Comparison of ENCODE assay signal across 21 cellular contexts in genomic region chr1:240500681-240501080, GRCh38.
"Had no signal": no experiment of that assay in that cellular context is flagged by ENCODE, and none has a peak within 500 bp of the region (broad histone marks: within the 10 kb centered on the region; RNA-seq: fewer than 3 reads in every experiment).

No MANE protein-coding gene starts in this region.

- H3K4me1 ChIP-seq: colonic mucosa, esophagus squamous epithelium, heart left ventricle, right atrium auricular region had no signal

- H3K4me3 ChIP-seq: colonic mucosa, esophagus squamous epithelium, heart left ventricle, lung, right atrium auricular region, sigmoid colon, skin epidermis, thoracic aorta had no signal

- DNase-seq: colonic mucosa; dermis blood vessel endothelial cell; esophagus squamous epithelium; foreskin melanocyte; heart left ventricle; hippocampal formation; left colon; left ventricle myocardium superior; midbrain; naive B cell; sigmoid colon; stimulated activated CD4-positive, alpha-beta T cell treated with anti-CD3 and anti-CD28 coated beads, Interleukin-2, amount 100 ng/mL, for 24 hours; stimulated activated CD4-positive, alpha-beta T cell treated with anti-CD3 and anti-CD28 coated beads, Interleukin-4, amount 100 ng/mL, for 4 hours; stimulated activated naive B cell treated with anti-CD40 and anti-IgM and Interleukin-4, amounts not matched to agents 10 μg/mL and 1 μg/mL and 100 μg/mL, for 72 hours; stimulated activated naive CD8-positive, alpha-beta T cell treated with anti-CD3 and anti-CD28 coated beads, Interleukin-15, amount 100 ng/mL, for 72 hours had no signal

- ATAC-seq: heart left ventricle; left colon; left ventricle myocardium superior; stimulated activated naive B cell treated with anti-CD40 and anti-IgM and Interleukin-4, amounts not matched to agents 10 μg/mL and 1 μg/mL and 100 μg/mL, for 72 hours; stimulated activated naive CD8-positive, alpha-beta T cell treated with anti-CD3 and anti-CD28 coated beads, Interleukin-15, amount 100 ng/mL, for 72 hours had no signal

- H3K36me3 ChIP-seq: colonic mucosa, esophagus squamous epithelium, heart left ventricle, neutrophil, right atrium auricular region, sigmoid colon, thoracic aorta had no signal

- H3K27ac ChIP-seq: colonic mucosa, heart left ventricle, neutrophil, right atrium auricular region, sigmoid colon, thoracic aorta had no signal

- H3K27me3 ChIP-seq: colonic mucosa, esophagus squamous epithelium, heart left ventricle, neutrophil, right atrium auricular region, sigmoid colon had no signal

- FAIRE-seq: urothelium cell line had no signal

- H3K9me3 ChIP-seq: colonic mucosa, esophagus squamous epithelium, heart left ventricle, neutrophil, right atrium auricular region, sigmoid colon, thoracic aorta had no signal
